Comparison of ENCODE assay signal across 7 cellular contexts in genomic region chr18:3593381-3593903, GRCh38.
DNase-seq lines count a peak whose midpoint lies in the region; ATAC-seq and TF ChIP-seq lines count a peak whose summit lies in the region.

No MANE protein-coding gene starts in this region.

- TF ChIP-seq RAD21 in SK-N-SH (IDR thresholded peaks at IDR 0.05; ENCODE audit: low read length): peak; percentile 18; the same call in 1 of the 2 replicates

- no peaks in the 10 kb centered on the region for H3K9me2 ChIP-seq in SK-N-SH

- peak overlapping the region; percentile 53 to 67 for H3K4me3 ChIP-seq in SK-N-SH (ENCODE audit: low read depth in 2 of 2, low read length in 1 of 2)
- peak overlapping the region in 1 of 2 donors; percentile 55 for H3K4me3 ChIP-seq in muscle layer of colon (ENCODE audit: low read depth in 1 of 2, low read length in 2 of 2)

- peaks cover 41 to 46% of the 10 kb centered on the region in 2 donors for H3K4me1 Mint-ChIP-seq in effector memory CD8-positive, alpha-beta T cell (ENCODE audit: low read depth in 2 of 2)

- peaks cover 44% of the 10 kb centered on the region for H3K36me3 Mint-ChIP-seq in effector memory CD8-positive, alpha-beta T cell (ENCODE audit: insufficient read depth)

- ATAC-seq in GM18868 (IDR thresholded peaks at IDR 0.05; ENCODE audit: unreplicated experiment) (peak; percentile 3), HG03432 (IDR thresholded peaks at IDR 0.05; ENCODE audit: unreplicated experiment) (peak; percentile 1), HG02840 (IDR thresholded peaks at IDR 0.05; ENCODE audit: low FRiP score, unreplicated experiment) (no peak)
- ATAC-seq in effector memory CD8-positive, alpha-beta T cell (replicated peaks): no peak

- H3K9ac ChIP-seq in SK-N-SH (peak overlapping the region; percentile 92), muscle layer of colon (ENCODE audit: low read length) (peak overlapping the region; percentile 25)

- H3K9me3 ChIP-seq in SK-N-SH: no peaks in the 10 kb centered on the region
- H3K9me3 ChIP-seq in muscle layer of colon (ENCODE audit: low read length): no peaks in the 10 kb centered on the region

- peaks cover 41% of the 10 kb centered on the region for H3F3A ChIP-seq in SK-N-SH (replicated peaks; ENCODE audit: insufficient read depth)

- TF ChIP-seq CTCF in SK-N-SH (IDR thresholded peaks at IDR 0.05): no peak

- POLR2A ChIA-PET in SK-N-SH (lab: Yijun Ruan, JAX): interaction anchor here (0.9 to 2.4 kb wide), 5 partner anchors 64 to 310 kb away, joined by 3 to 10 read pairs (median 5); no protein-coding TSS in a partner anchor

- WGBS in SK-N-SH (ENCODE audit: low lambda C conversion rate): 2% methylated on average over 11 of the region's 11 CpGs

- DNase-seq in SK-N-SH: peak; percentile 68
- no peak for DNase-seq in effector memory CD8-positive, alpha-beta T cell
- no peak for DNase-seq in NCI-H774 (lab: John Stamatoyannopoulos, UW)

- H3K27ac Mint-ChIP-seq in effector memory CD8-positive, alpha-beta T cell: peak overlapping the region; percentile 97 to 99

- H3K27me3 ChIP-seq in SK-N-SH (ENCODE audit: insufficient read depth) (no peaks in the 10 kb centered on the region), muscle layer of colon (ENCODE audit: control insufficient read depth in 1 of 2, insufficient read depth in 2 of 2, low read length in 2 of 2) (no peaks in the 10 kb centered on the region)

- H3K4me2 ChIP-seq in SK-N-SH: peak overlapping the region; percentile 93

- peaks cover 38% of the 10 kb centered on the region for H3K79me2 ChIP-seq in SK-N-SH (ENCODE audit: insufficient read depth)

- peak; percentile 28 to 68 for TF ChIP-seq EP300 in SK-N-SH (IDR thresholded peaks at IDR 0.05; ENCODE audit: borderline replicate concordance in 1 of 2, low read depth in 1 of 2, low read length in 1 of 2)

- H3K27ac ChIP-seq in SK-N-SH (ENCODE audit: low read depth in 2 of 2, low read length in 1 of 2) (peak overlapping the region; percentile 100), muscle layer of colon (ENCODE audit: low read depth, low read length) (peak overlapping the region; percentile 99)

- H3K36me3 ChIP-seq in SK-N-SH (replicated peaks in 1 of 2; ENCODE audit: control insufficient read depth in 1 of 2, insufficient read depth in 2 of 2, low read length in 1 of 2) (no peaks in the 10 kb centered on the region), muscle layer of colon (ENCODE audit: insufficient read depth, low read length) (peaks cover 6% of the 10 kb centered on the region)

- H3K9me3 Mint-ChIP-seq in effector memory CD8-positive, alpha-beta T cell: no peaks in the 10 kb centered on the region

- peak overlapping the region; percentile 93 for H3K4me3 Mint-ChIP-seq in effector memory CD8-positive, alpha-beta T cell

- peak overlapping the region; percentile 80 for H2AFZ ChIP-seq in SK-N-SH (ENCODE audit: low read depth)

- no peaks in the 10 kb centered on the region for H4K20me1 ChIP-seq in SK-N-SH (ENCODE audit: insufficient read depth)

- H3K27me3 Mint-ChIP-seq in effector memory CD8-positive, alpha-beta T cell: no peaks in the 10 kb centered on the region

- H3K4me1 ChIP-seq in SK-N-SH (ENCODE audit: control insufficient read depth in 1 of 2, insufficient read depth in 2 of 2, low read depth in 1 of 2, low read length in 1 of 2): peaks cover 36 to 56% of the 10 kb centered on the region in 2 experiments
- peaks cover 47% of the 10 kb centered on the region for H3K4me1 ChIP-seq in muscle layer of colon (ENCODE audit: insufficient read depth, low read length)

- CTCF ChIA-PET in SK-N-SH (lab: Yijun Ruan, JAX): interaction anchor here (0.6 to 6.1 kb wide), 31 partner anchors 9 to 323 kb away, joined by 3 to 76 read pairs (median 6); partner anchors contain the start of gene TGIF1

TF ChIP-seq in SK-N-SH, 30 proteins besides CTCF, POLR2A, EP300 and RAD21 (continues in another document):
- TF ChIP-seq POLR2AphosphoS5 (IDR thresholded peaks at IDR 0.05; ENCODE audit: low read depth, low read length) (no peak), NFIC (IDR thresholded peaks at IDR 0.05; ENCODE audit: borderline replicate concordance) (no peak), SMC3 (IDR thresholded peaks at IDR 0.05; ENCODE audit: low read depth, low read length) (no peak), RFX5 (IDR thresholded peaks at IDR 0.05; ENCODE audit: low read length) (no peak), NRF1 (IDR thresholded peaks at IDR 0.05; ENCODE audit: low read depth, low read length) (no peak), RCOR1 (IDR thresholded peaks at IDR 0.05; ENCODE audit: low read length) (peak; percentile 84), GABPA (IDR thresholded peaks at IDR 0.05; ENCODE audit: low read depth) (no peak), RXRA (IDR thresholded peaks at IDR 0.05; ENCODE audit: borderline replicate concordance, low read depth) (no peak), SIN3A (IDR thresholded peaks at IDR 0.05; ENCODE audit: borderline replicate concordance, low read depth, low read length) (no peak), TEAD4 (IDR thresholded peaks at IDR 0.05; ENCODE audit: borderline replicate concordance, insufficient read depth) (no peak), MEF2A (IDR thresholded peaks at IDR 0.05; ENCODE audit: borderline replicate concordance, low read depth) (no peak), TCF12 (IDR thresholded peaks at IDR 0.05) (peak; percentile 39; the same call in 1 of the 2 replicates), GATA2 (CRISPR knock-in tag; IDR thresholded peaks at IDR 0.05) (peak; percentile 92), FOXJ3 (CRISPR knock-in tag; IDR thresholded peaks at IDR 0.05) (no peak), JUND (IDR thresholded peaks at IDR 0.05) (no peak; the same call in 1 of the 2 replicates), ZBTB33 (IDR thresholded peaks at IDR 0.05; ENCODE audit: borderline replicate concordance, low read depth) (no peak), YY1 (IDR thresholded peaks at IDR 0.05; ENCODE audit: low read depth) (peak; percentile 64; the same call in 1 of the 2 replicates), EZH2phosphoT487 (IDR thresholded peaks at IDR 0.05; ENCODE audit: borderline replicate concordance, low read depth) (no peak), USF1 (IDR thresholded peaks at IDR 0.05; ENCODE audit: borderline replicate concordance, low read depth) (no peak)
- TF ChIP-seq, protein P1, sequence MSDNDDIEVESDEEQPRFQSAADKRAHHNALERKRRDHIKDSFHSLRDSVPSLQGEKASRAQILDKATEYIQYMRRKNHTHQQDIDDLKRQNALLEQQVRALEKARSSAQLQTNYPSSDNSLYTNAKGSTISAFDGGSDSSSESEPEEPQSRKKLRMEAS (IDR thresholded peaks at IDR 0.05; ENCODE audit: low read depth): no peak
- TF ChIP-seq, protein P2, sequence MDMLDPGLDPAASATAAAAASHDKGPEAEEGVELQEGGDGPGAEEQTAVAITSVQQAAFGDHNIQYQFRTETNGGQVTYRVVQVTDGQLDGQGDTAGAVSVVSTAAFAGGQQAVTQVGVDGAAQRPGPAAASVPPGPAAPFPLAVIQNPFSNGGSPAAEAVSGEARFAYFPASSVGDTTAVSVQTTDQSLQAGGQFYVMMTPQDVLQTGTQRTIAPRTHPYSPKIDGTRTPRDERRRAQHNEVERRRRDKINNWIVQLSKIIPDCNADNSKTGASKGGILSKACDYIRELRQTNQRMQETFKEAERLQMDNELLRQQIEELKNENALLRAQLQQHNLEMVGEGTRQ (IDR thresholded peaks at IDR 0.05; ENCODE audit: borderline replicate concordance, low read depth, low read length): no peak
- TF ChIP-seq, protein P3, sequence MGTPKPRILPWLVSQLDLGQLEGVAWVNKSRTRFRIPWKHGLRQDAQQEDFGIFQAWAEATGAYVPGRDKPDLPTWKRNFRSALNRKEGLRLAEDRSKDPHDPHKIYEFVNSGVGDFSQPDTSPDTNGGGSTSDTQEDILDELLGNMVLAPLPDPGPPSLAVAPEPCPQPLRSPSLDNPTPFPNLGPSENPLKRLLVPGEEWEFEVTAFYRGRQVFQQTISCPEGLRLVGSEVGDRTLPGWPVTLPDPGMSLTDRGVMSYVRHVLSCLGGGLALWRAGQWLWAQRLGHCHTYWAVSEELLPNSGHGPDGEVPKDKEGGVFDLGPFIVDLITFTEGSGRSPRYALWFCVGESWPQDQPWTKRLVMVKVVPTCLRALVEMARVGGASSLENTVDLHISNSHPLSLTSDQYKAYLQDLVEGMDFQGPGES (IDR thresholded peaks at IDR 0.05; ENCODE audit: low read depth, low read length): no peak
- TF ChIP-seq, protein P4, sequence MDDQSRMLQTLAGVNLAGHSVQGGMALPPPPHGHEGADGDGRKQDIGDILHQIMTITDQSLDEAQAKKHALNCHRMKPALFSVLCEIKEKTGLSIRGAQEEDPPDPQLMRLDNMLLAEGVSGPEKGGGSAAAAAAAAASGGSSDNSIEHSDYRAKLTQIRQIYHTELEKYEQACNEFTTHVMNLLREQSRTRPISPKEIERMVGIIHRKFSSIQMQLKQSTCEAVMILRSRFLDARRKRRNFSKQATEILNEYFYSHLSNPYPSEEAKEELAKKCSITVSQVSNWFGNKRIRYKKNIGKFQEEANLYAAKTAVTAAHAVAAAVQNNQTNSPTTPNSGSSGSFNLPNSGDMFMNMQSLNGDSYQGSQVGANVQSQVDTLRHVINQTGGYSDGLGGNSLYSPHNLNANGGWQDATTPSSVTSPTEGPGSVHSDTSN (IDR thresholded peaks at IDR 0.05): peak; percentile 63; the same call in 1 of the 2 replicates

Comparison
In these comparisons a context has a peak if more than half of its experiments do, and no peak if none do; other contexts are left out.
1. ATAC-seq: peak in GM18868 (single experiment) and HG03432 (single experiment); none in effector memory CD8-positive, alpha-beta T cell (single experiment) and HG02840 (single experiment).